21 cellular contexts compared by ENCODE assay signal in the genomic region with DNA sequence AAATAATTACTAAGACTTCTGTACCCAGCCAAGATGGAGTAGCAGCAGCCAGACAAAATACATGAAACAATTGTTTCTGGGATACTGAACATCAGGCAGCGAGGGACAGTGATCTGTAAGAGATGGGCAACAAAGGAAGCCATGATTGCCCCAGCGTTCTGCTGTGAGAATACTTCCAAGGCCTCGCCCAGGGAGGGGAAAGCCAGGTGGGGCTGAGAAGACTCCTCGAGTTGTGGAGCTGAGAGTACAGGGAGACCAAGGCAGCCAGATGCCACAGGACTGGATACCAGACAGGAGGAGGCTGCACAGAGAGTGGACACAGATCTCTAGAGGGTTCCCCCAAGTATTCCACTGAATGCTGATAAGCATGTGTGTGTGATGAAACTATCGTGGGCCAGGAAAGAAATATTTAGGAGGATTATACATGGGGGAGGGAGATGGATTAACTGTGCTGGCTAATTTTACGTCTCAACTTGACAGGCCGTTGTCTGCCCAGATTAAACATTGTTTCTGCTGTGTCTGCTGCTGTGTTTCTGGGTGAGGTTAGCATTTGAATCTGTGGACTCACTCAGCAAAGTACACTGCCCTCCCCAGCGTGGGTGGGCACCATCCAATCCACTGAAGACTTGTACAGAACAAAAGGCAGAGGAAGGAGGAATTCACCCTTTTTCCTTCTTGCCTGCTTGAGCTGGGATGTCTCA. TPM values are rescaled to one million over a fixed set of nuclear protein-coding genes. Genes with fewer than 3 reads are reported as not detected.
"Had no signal": no experiment of that assay in that cellular context is flagged by ENCODE, and none has a peak within 500 bp of the region (broad histone marks: within the 10 kb centered on the region; RNA-seq: fewer than 3 reads in every experiment).

No MANE protein-coding gene starts in this region.

- H3K27ac Mint-ChIP-seq: activated B cell treated with CpG ODN at 0.5 μM for 24 hours; activated naive CD4-positive, alpha-beta T cell treated with anti-CD3 and anti-CD28 coated beads, Interleukin-2, amount 50 U/mL, for 72 hours; endodermal cell; stimulated activated naive B cell treated with anti-CD40 and anti-IgM and Interleukin-4, amounts not matched to agents 10 μg/mL and 1 μg/mL and 100 μg/mL, for 72 hours had no signal

- H3K9me3 Mint-ChIP-seq: activated naive CD4-positive, alpha-beta T cell treated with anti-CD3 and anti-CD28 coated beads, Interleukin-2, amount 50 U/mL, for 72 hours had no signal

- H3K4me1 ChIP-seq: breast epithelium had no signal

- DNase-seq: activated B cell treated with CpG ODN at 0.5 μM for 24 hours; activated CD4-positive, alpha-beta T cell treated with anti-CD3 and anti-CD28 coated beads, Interleukin-2, amount 50 U/mL, for 1 hour; activated effector memory CD4-positive, alpha-beta T cell treated with anti-CD3 and anti-CD28 coated beads, Interleukin-2, amount 50 U/mL, for 16 hours; amygdala; endodermal cell; foreskin melanocyte; islet precursor cell; left lung; mesendoderm; posterior cingulate gyrus; right cardiac atrium; spleen; stimulated activated CD4-positive, alpha-beta T cell treated with anti-CD3 and anti-CD28 coated beads, Interleukin-1b, Interleukin-23, amount 100 ng/mL, for 48 hours; stimulated activated naive B cell treated with anti-CD40 and anti-IgM and Interleukin-4, amounts not matched to agents 10 μg/mL and 1 μg/mL and 100 μg/mL, for 72 hours had no signal

- H3K27ac ChIP-seq: breast epithelium, left lung, neutrophil, SK-N-MC, spleen had no signal

- H3K4me3 ChIP-seq: breast epithelium, left lung, SK-N-MC, spleen had no signal

- ATAC-seq: activated naive CD4-positive, alpha-beta T cell treated with anti-CD3 and anti-CD28 coated beads, Interleukin-2, amount 50 U/mL, for 72 hours; left lung; right cardiac atrium; stimulated activated naive B cell treated with anti-CD40 and anti-IgM and Interleukin-4, amounts not matched to agents 10 μg/mL and 1 μg/mL and 100 μg/mL, for 72 hours had no signal

- H3K27me3 Mint-ChIP-seq: activated B cell treated with CpG ODN at 0.5 μM for 24 hours had no signal

- H3K36me3 ChIP-seq: breast epithelium, left lung, neutrophil, spleen had no signal

- H3K27me3 ChIP-seq: breast epithelium had no signal

- H3K4me3 Mint-ChIP-seq: activated B cell treated with CpG ODN at 0.5 μM for 24 hours; endodermal cell; stimulated activated naive B cell treated with anti-CD40 and anti-IgM and Interleukin-4, amounts not matched to agents 10 μg/mL and 1 μg/mL and 100 μg/mL, for 72 hours had no signal

RNA-seq across cellular contexts. Expression of a gene that starts 39.6 kb away (rescaled TPM):
- total RNA-seq: activated B cell treated with CpG ODN at 0.5 μM for 24 hours; activated naive CD4-positive, alpha-beta T cell treated with anti-CD3 and anti-CD28 coated beads, Interleukin-2, amount 50 U/mL, for 72 hours; breast epithelium; dermis microvascular lymphatic vessel endothelial cell; myocyte; T-helper 1 cell treated with Interleukin-12 subunit alpha and Interleukin-12 subunit beta and Interleukin-4 antibody, amounts not matched to agents 30 ng/mL and 1 ng/mL, for 36 hours had no signal
